14 cellular contexts compared by ENCODE assay signal in the genomic region with DNA sequence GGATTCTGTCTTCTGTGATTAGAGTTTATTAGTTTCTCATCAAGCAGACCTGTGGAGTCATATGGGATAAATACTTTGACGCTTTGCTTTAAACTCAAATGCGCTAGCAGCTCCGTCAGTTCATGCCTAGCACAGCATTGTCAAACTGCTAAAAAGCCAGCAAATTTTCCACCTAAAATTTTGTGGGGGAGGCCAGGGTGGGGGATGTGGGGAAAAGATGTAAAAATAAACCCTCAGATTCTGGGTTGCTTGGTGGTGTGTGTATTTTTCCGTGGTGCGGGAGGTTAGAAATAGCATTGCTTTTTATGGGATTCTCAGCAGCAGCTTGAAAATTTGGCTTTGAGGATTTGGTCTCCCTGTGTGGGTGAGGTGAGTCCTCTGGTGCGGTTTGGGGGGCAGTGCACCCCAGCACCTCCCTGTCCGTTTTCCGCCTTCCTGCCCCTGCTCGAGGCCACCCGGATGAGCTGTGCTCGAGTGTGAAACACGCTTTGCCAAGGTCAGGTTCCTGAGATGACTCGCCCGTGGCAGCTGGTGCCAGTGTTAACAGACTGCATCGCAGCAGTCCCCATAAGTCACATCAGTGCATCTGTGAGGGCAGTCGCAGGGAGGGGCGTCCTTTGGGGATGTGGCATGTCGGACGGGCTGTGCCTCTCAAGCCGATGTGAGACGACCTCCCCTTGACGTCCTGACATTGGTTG.
DNase-seq lines count a peak whose midpoint lies in the region; ATAC-seq lines count a peak whose summit lies in the region.
"Had no signal": no experiment of that assay in that cellular context is flagged by ENCODE, and none has a peak within 500 bp of the region (broad histone marks: within the 10 kb centered on the region; RNA-seq: fewer than 3 reads in every experiment).

No MANE protein-coding gene starts in this region.

- no peaks in the 10 kb centered on the region for H3K27me3 Mint-ChIP-seq in T-cell
- H3K27me3 Mint-ChIP-seq in central memory CD8-positive, alpha-beta T cell = peaks cover 34% of the 10 kb centered on the region

- ATAC-seq in T-cell (replicated peaks in 1 of 4) = peak in 3 of 4 experiments; percentile 29 to 59 (median 48)
- ATAC-seq in central memory CD8-positive, alpha-beta T cell (replicated peaks; ENCODE audit: extremely low read depth, poor library complexity, severe bottlenecking) = peak; percentile 61
- no peak for ATAC-seq in GM18873 (IDR thresholded peaks at IDR 0.05; ENCODE audit: low FRiP score, unreplicated experiment)
- no peak for ATAC-seq in GM19351 (IDR thresholded peaks at IDR 0.05; ENCODE audit: unreplicated experiment)

- POLR2A ChIA-PET in T-cell (lab: Charles Lee) = no interaction called here

- DNase-seq in NCI-H524 (lab: John Stamatoyannopoulos, UW) = peak; percentile 64 to 78
- DNase-seq in NCI-H524 treated with DMSO at 0.1 percent for 48 hours (lab: John Stamatoyannopoulos, UW) = no peak
- DNase-seq in T-cell = peak in 1 of 34 experiments; percentile 19
- DNase-seq in central memory CD8-positive, alpha-beta T cell (ENCODE audit: low spot score in 2 of 2) = no peak
- peak; percentile 26 for DNase-seq in stimulated activated CD4-positive, alpha-beta T cell treated with anti-CD3 and anti-CD28 coated beads, Interleukin-4, amount 100 ng/mL, for 1 hour
- no peak for DNase-seq in NCI-H2196 treated with DMSO at 0.1 percent for 48 hours (lab: John Stamatoyannopoulos, UW; ENCODE audit: unreplicated experiment)
- DNase-seq: 8988T, colonic mucosa, midbrain, MV-4-11, T1000, testis had no signal

- CTCF ChIA-PET in T-cell (lab: Charles Lee) = no interaction called here

- H3K9me3 Mint-ChIP-seq in T-cell = peaks cover 0 to 6% (median 0%) of the 10 kb centered on the region in 3 donors
- H3K9me3 Mint-ChIP-seq in central memory CD8-positive, alpha-beta T cell = no peaks in the 10 kb centered on the region

- peaks cover 57 to 71% (median 57%) of the 10 kb centered on the region in 3 donors for H3K4me1 Mint-ChIP-seq in T-cell
- H3K4me1 Mint-ChIP-seq in central memory CD8-positive, alpha-beta T cell = peaks cover 36% of the 10 kb centered on the region

- peak overlapping the region; percentile 19 to 43 (median 21) for H3K4me3 Mint-ChIP-seq in T-cell
- H3K4me3 Mint-ChIP-seq in central memory CD8-positive, alpha-beta T cell = peak overlapping the region; percentile 49

- peaks cover 6% of the 10 kb centered on the region for H3K36me3 Mint-ChIP-seq in T-cell
- no peaks in the 10 kb centered on the region for H3K36me3 Mint-ChIP-seq in central memory CD8-positive, alpha-beta T cell (ENCODE audit: insufficient read depth)

- peak overlapping the region; percentile 52 to 57 for H3K27ac Mint-ChIP-seq in T-cell
- peak overlapping the region; percentile 36 for H3K27ac Mint-ChIP-seq in central memory CD8-positive, alpha-beta T cell (ENCODE audit: low read depth)

Comparison
In these comparisons a context has a peak if more than half of its experiments do, and no peak if none do; other contexts are left out.
1. DNase-seq: peak in NCI-H524 (2 of 2) and stimulated activated CD4-positive, alpha-beta T cell treated with anti-CD3 and anti-CD28 coated beads, Interleukin-4, amount 100 ng/mL, for 1 hour (single experiment); none in NCI-H524 treated with DMSO at 0.1 percent for 48 hours (single experiment), central memory CD8-positive, alpha-beta T cell (0 of 2) and NCI-H2196 treated with DMSO at 0.1 percent for 48 hours (single experiment).
2. ATAC-seq: peak in T-cell (3 of 4) and central memory CD8-positive, alpha-beta T cell (single experiment); none in GM18873 (single experiment) and GM19351 (single experiment).